21 cellular contexts compared by ENCODE assay signal in the genomic region with DNA sequence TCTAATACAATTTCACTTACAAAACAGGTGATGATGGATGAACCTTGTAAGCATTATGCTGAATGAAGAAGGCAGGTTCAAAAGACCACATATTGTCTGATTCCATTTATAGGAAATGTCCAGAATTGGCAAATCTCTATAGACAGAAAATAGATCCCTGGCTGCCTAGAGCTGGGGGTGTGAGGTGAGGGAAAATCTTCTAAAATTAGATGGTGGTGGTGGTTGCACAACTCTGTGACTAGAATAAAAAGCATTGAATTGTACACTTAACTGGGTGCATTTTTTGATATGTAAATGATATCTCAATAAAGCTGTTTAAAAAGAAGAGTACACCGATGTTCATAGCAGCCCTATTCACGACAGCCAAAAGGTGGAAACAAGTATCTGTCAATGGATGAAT. TPM values are rescaled to one million over a fixed set of nuclear protein-coding genes. Genes with fewer than 3 reads are reported as not detected.
"Had no signal": no experiment of that assay in that cellular context is flagged by ENCODE, and none has a peak within 500 bp of the region (broad histone marks: within the 10 kb centered on the region; RNA-seq: fewer than 3 reads in every experiment).

No MANE protein-coding gene starts in this region.

- H3K4me3 ChIP-seq: left lung, lung, mucosa of descending colon, ovary, skin epidermis, tibial nerve, uterus had no signal

- H3K36me3 ChIP-seq: left lung, ovary, tibial nerve, uterus had no signal

- H3K9me3 ChIP-seq: left lung, mucosa of descending colon, ovary, uterus had no signal

- FAIRE-seq: keratinocyte had no signal

- H3K27me3 ChIP-seq: ovary, tibial nerve, uterus had no signal

- ATAC-seq: left colon; left lung; mucosa of descending colon; naive thymus-derived CD4-positive, alpha-beta T cell; natural killer cell treated with Interleukin-12 subunit alpha and Interleukin-12 subunit beta and Interleukin-15 and Interleukin-18, amount 100 ng/mL, for 72 hours; right cardiac atrium; sciatic nerve; stimulated activated naive B cell treated with anti-CD40 and anti-IgM and Interleukin-4, amounts not matched to agents 10 μg/mL and 1 μg/mL and 100 μg/mL, for 72 hours had no signal

- H3K27ac ChIP-seq: left lung, ovary, skin epidermis, tibial nerve, uterus had no signal

- H3K4me1 ChIP-seq: left lung, uterus had no signal

- DNase-seq: hippocampal formation; kidney glomerular epithelial cell; left colon; midbrain; mucosa of descending colon; naive thymus-derived CD4-positive, alpha-beta T cell; ovary; right cardiac atrium; stimulated activated CD4-positive, alpha-beta T cell treated with anti-CD3 and anti-CD28 coated beads, Interleukin-12 subunit alpha, Interleukin-12 subunit beta, amount 100 ng/mL, for 4 hours; stimulated activated CD4-positive, alpha-beta T cell treated with anti-CD3 and anti-CD28 coated beads, Interleukin-15, amount 100 ng/mL, for 24 hours; stimulated activated CD4-positive, alpha-beta T cell treated with anti-CD3 and anti-CD28 coated beads, Interleukin-2, amount 100 ng/mL, for 24 hours; stimulated activated CD4-positive, alpha-beta T cell treated with anti-CD3 and anti-CD28 coated beads, Interleukin-4, amount 100 ng/mL, for 1 hour; stimulated activated naive B cell treated with anti-CD40 and anti-IgM and Interleukin-4, amounts not matched to agents 10 μg/mL and 1 μg/mL and 100 μg/mL, for 72 hours; uterus had no signal

RNA-seq across cellular contexts. Expression of a gene that starts 54.9 kb away (rescaled TPM):
- polyA plus RNA-seq: naive thymus-derived CD4-positive, alpha-beta T cell had no signal
